In genomic region chr15:67543348-67543718, GRCh38 we compare ENCODE assay signal across 8 cellular contexts. TPM values are rescaled to one million over a fixed set of nuclear protein-coding genes. Genes with fewer than 3 reads are reported as not detected.
DNase-seq lines count a peak whose midpoint lies in the region; ATAC-seq, FAIRE-seq and TF ChIP-seq lines count a peak whose summit lies in the region.

No MANE protein-coding gene starts in this region.

- peaks cover 16% of the 10 kb centered on the region for H3K79me2 ChIP-seq in GM12878 (ENCODE audit: control insufficient read depth, insufficient read depth, low read length)

- 76% methylated on average over 7 of the region's 7 CpGs for WGBS in GM12878 (ENCODE audit: insufficient coverage, insufficient replicate concordance, low lambda C conversion rate, missing lambda C conversion rate)
- WGBS in stomach, 5 donors = 45 to 52% (median 50%) methylated on average over 7 of the region's 7 CpGs

- no peak for FAIRE-seq in GM12878 (lab: Jason Lieb, UNC)
- FAIRE-seq in kidney (lab: Jason Lieb, UNC) = no peak

- TF ChIP-seq RAD21 in GM12878 (IDR thresholded peaks at IDR 0.05; ENCODE audit: insufficient read depth, low read depth, low read length) = no peak

- no peaks in the 10 kb centered on the region for H3K36me3 Mint-ChIP-seq in activated naive CD4-positive, alpha-beta T cell treated with anti-CD3 and anti-CD28 coated beads, Interleukin-2, amount 50 U/mL, for 24 hours

- peak overlapping the region; percentile 97 for H3K4me3 Mint-ChIP-seq in activated naive CD4-positive, alpha-beta T cell treated with anti-CD3 and anti-CD28 coated beads, Interleukin-2, amount 50 U/mL, for 24 hours

- BruUV-seq in GM12878 (replicated peaks; lab: Mats Ljungman, UMichigan) = no TSS peak

- intact Hi-C loops in GM12878 (cut with micrococcal nuclease; ENCODE audit: unreplicated experiment) = no loop called here
- intact Hi-C loops in kidney (cut with DNase I) = no loop called here
- intact Hi-C loops in stomach (cut with DNase I; ENCODE audit: low total_unique reads) = no loop called here

- TF ChIP-seq EP300 in GM12878 (IDR thresholded peaks at IDR 0.05; ENCODE audit: borderline replicate concordance in 1 of 2, control insufficient read depth in 1 of 2, low read depth in 2 of 2, low read length in 2 of 2) = no peak
- no peak for TF ChIP-seq EP300 in stomach (IDR thresholded peaks at IDR 0.05)

- peak overlapping the region; percentile 90 for H3K27ac Mint-ChIP-seq in activated naive CD4-positive, alpha-beta T cell treated with anti-CD3 and anti-CD28 coated beads, Interleukin-2, amount 50 U/mL, for 24 hours

- H3K27ac ChIP-seq in GM12878 (ENCODE audit: control insufficient read depth, insufficient read depth) (peak overlapping the region; percentile 91), kidney (ENCODE audit: low read depth in 2 of 2, low read length in 2 of 2) (peak overlapping the region; percentile 45 to 77), stomach (peak overlapping the region in 4 of 5 donors; percentile 85 to 93 (median 88))

- no peak overlapping the region; the same call in 1 of the 2 replicates for H2AFZ ChIP-seq in GM12878 (ENCODE audit: control insufficient read depth, low read depth, low read length)

- H3K27me3 ChIP-seq in GM12878 (replicated peaks in 1 of 2; ENCODE audit: control insufficient read depth in 2 of 2, insufficient read depth in 2 of 2, low read length in 1 of 2) (no peaks in the 10 kb centered on the region), stomach (no peaks in the 10 kb centered on the region)

- TF ChIP-seq CTCF in GM12878 (IDR thresholded peaks at IDR 0.05 in 2 of 3, conservative IDR thresholded peaks at IDR 0.05 in 1 of 3; ENCODE audit: control insufficient read depth in 2 of 3, extremely low read depth in 1 of 3, insufficient read depth in 1 of 3, low read depth in 3 of 3, low read length in 3 of 3) (no peak), kidney (IDR thresholded peaks at IDR 0.05; ENCODE audit: borderline replicate concordance, extremely low read depth, insufficient read depth) (no peak), stomach (IDR thresholded peaks at IDR 0.05) (no peak)

- no peaks in the 10 kb centered on the region for H4K20me1 ChIP-seq in GM12878 (ENCODE audit: control insufficient read depth, insufficient read depth)

- ATAC-seq in GM12878 = peak; percentile 1; the same call in 2 of the 3 replicates
- no peak for ATAC-seq in GM21526 (IDR thresholded peaks at IDR 0.05; ENCODE audit: low FRiP score, unreplicated experiment)

- no peaks in the 10 kb centered on the region for H3K9me3 Mint-ChIP-seq in activated naive CD4-positive, alpha-beta T cell treated with anti-CD3 and anti-CD28 coated beads, Interleukin-2, amount 50 U/mL, for 24 hours

- no peaks in the 10 kb centered on the region for H3K9me3 ChIP-seq in GM12878 (replicated peaks; ENCODE audit: control insufficient read depth, insufficient read depth, low read length)
- no peaks in the 10 kb centered on the region for H3K9me3 ChIP-seq in kidney (ENCODE audit: control insufficient read depth in 1 of 2, low read length in 2 of 2)
- H3K9me3 ChIP-seq in stomach = no peaks in the 10 kb centered on the region

- no peak for DNase-seq in activated naive CD4-positive, alpha-beta T cell treated with Interleukin-2 at 50 U/mL for 16 hours
- no peak for DNase-seq in GM12878 (ENCODE audit: low read depth, low spot score)
- DNase-seq in kidney = peak; percentile 70
- no peak for DNase-seq in stomach
- no peak for DNase-seq in NCI-H1694 (lab: John Stamatoyannopoulos, UW)
- no peak for DNase-seq in activated gamma-delta T cell (lab: John Stamatoyannopoulos, UW)

- in situ Hi-C loops in GM12878 (cut with MboI) = loop anchor here (25.0 kb wide), 1 partner anchor 1269 kb away; the partner anchor contains the start of gene ANP32A

- RAD21 ChIA-PET in GM12878 (lab: Charles Lee; ENCODE audit: unreplicated experiment) = no interaction called here

- SMC1A ChIA-PET in GM12878 (lab: Charles Lee; ENCODE audit: uncharacterized antibody, unreplicated experiment) = interaction anchor here (1.0 kb wide), 1 partner anchor 21 kb away, joined by 4 read pairs; no protein-coding TSS in a partner anchor

- H3K9ac ChIP-seq in GM12878 (ENCODE audit: control insufficient read depth, insufficient read depth, low read length) (peak overlapping the region; percentile 94), kidney (ENCODE audit: low read length in 2 of 2) (peak overlapping the region; percentile 90 to 94)

- H3K36me3 ChIP-seq in GM12878 (ENCODE audit: control insufficient read depth in 2 of 2, insufficient read depth in 2 of 2, low read length in 1 of 2) (no peaks in the 10 kb centered on the region; a peak in 1 of 4 replicates), kidney (ENCODE audit: control insufficient read depth in 1 of 2, insufficient read depth in 2 of 2, low read length in 2 of 2) (peaks cover 0 to 3% of the 10 kb centered on the region in 2 donors), stomach (peaks cover 0 to 18% (median 13%) of the 10 kb centered on the region in 4 donors)

- CTCF ChIA-PET in GM12878 (lab: Yijun Ruan, JAX) = no interaction called here

- peaks cover 60% of the 10 kb centered on the region for H3K4me1 Mint-ChIP-seq in activated naive CD4-positive, alpha-beta T cell treated with anti-CD3 and anti-CD28 coated beads, Interleukin-2, amount 50 U/mL, for 24 hours

- peak overlapping the region; percentile 97 for H3K4me3 ChIP-seq in GM12878
- H3K4me3 ChIP-seq in kidney (ENCODE audit: low read length in 2 of 2) = peak overlapping the region; percentile 95 to 99
- H3K4me3 ChIP-seq in stomach = peak overlapping the region; percentile 73 to 93 (median 84)

- no peaks in the 10 kb centered on the region for H3K27me3 Mint-ChIP-seq in activated naive CD4-positive, alpha-beta T cell treated with anti-CD3 and anti-CD28 coated beads, Interleukin-2, amount 50 U/mL, for 24 hours

- TF ChIP-seq POLR2A in GM12878 (IDR thresholded peaks at IDR 0.05; ENCODE audit: low read depth, low read length) (no peak), stomach (IDR thresholded peaks at IDR 0.05) (no peak)

- H3K4me1 ChIP-seq in GM12878 (ENCODE audit: control insufficient read depth, insufficient read depth, low read length) (peaks cover 26% of the 10 kb centered on the region), kidney (ENCODE audit: control insufficient read depth in 1 of 2, insufficient read depth in 1 of 2, low read depth in 1 of 2, low read length in 2 of 2) (peaks cover 5 to 9% of the 10 kb centered on the region in 2 donors), stomach (peaks cover 15 to 39% (median 24%) of the 10 kb centered on the region in 4 donors)

- POLR2A ChIA-PET in GM12878 (lab: Charles Lee) = no interaction called here

- H3K4me2 ChIP-seq in GM12878 (ENCODE audit: control insufficient read depth, insufficient read depth) = peak overlapping the region; percentile 90

TF ChIP-seq in GM12878, 131 proteins besides CTCF, POLR2A, EP300 and RAD21 (continues in another document):
- TF ChIP-seq IRF4 (IDR thresholded peaks at IDR 0.05; ENCODE audit: low read depth, low read length) = no peak

RNA-seq across cellular contexts. Expression of gene MAP2K5, which starts 0.8 kb away (rescaled TPM):
- total RNA-seq in GM12878 (2013; cell fraction: nucleolus; rRNA removed) = 39.1 and 40.1 TPM in 2 replicates
- total RNA-seq in GM12878 (2014; rRNA removed) (5.9 and 6.3 TPM in 2 replicates), GM12878 (2014; rRNA removed; fragmentation: Illumina TruSeq; extraction: Trizol) (10.7 and 10.9 TPM in 2 replicates), GM12878 (2021) (19.3 and 19.4 TPM in 2 replicates), kidney (18.6 TPM), stomach (10 to 100 TPM in 4 of 5 donors, 1 to 10 TPM in 1; 1.8 to 94.6 (median 19.7) TPM)
- polyA plus RNA-seq in GM12878 (2011; ENCODE audit: low read depth) = 8.7 TPM
- polyA plus RNA-seq in GM12878 (2011; rRNA removed) (5.1 and 7.0 TPM in 2 replicates), GM12878 (2014; fragmentation: Illumina TruSeq; extraction: Trizol) (12.5 and 13.6 TPM in 2 replicates), GM12878 (2014; fragmentation: Nextera tagmentation; extraction: Ambion mirVana) (1 to 10 TPM; 1.3 to 2.0 TPM), GM12878 (2014; rRNA removed) (8.3 and 10.2 TPM in 2 replicates), GM12878 (2016; fragmentation: Nextera tagmentation; extraction: Ambion mirVana) (10 to 100 TPM; 14.6 to 16.6 TPM), kidney (ENCODE audit: insufficient read depth, low read depth, low replicate concordance) (14.1 TPM), stomach (10 to 100 TPM in 2 of 3 donors, 1 to 10 TPM in 1; 7.2 to 11.8 (median 10.4) TPM)
- 2.6 and 3.7 TPM in 2 replicates for polyA plus RNA-seq in GM12878 (2011; cell fraction: cytosol; rRNA removed)
- 16.5 and 22.6 TPM in 2 replicates for polyA plus RNA-seq in GM12878 (2011; cell fraction: nucleus; rRNA removed)
- 12.2 and 15.8 TPM in 2 replicates for polyA plus RNA-seq in GM12878 (2012)
- polyA minus RNA-seq in GM12878 (2011; rRNA and poly(A)+ RNA removed) = 14.6 and 16.8 TPM in 2 replicates
- polyA minus RNA-seq in GM12878 (2011; cell fraction: cytosol; rRNA and poly(A)+ RNA removed) = 3.1 and 5.3 TPM in 2 replicates
- polyA minus RNA-seq in GM12878 (2011; cell fraction: nucleus; rRNA and poly(A)+ RNA removed) = 30.6 and 61.8 TPM in 2 replicates

RNA-seq across cellular contexts. Expression of gene C15orf61, which starts 22.4 kb away (rescaled TPM):
- total RNA-seq in GM12878 (2013; cell fraction: nucleolus; rRNA removed) = 11.1 and 14.2 TPM in 2 replicates
- total RNA-seq in GM12878 (2014; rRNA removed) = 5.8 and 7.5 TPM in 2 replicates
- total RNA-seq in GM12878 (2014; rRNA removed; fragmentation: Illumina TruSeq; extraction: Trizol) = 2.3 and 3.4 TPM in 2 replicates
- 6.2 and 7.4 TPM in 2 replicates for total RNA-seq in GM12878 (2021)
- 0.39 TPM for polyA plus RNA-seq in GM12878 (2011; ENCODE audit: low read depth)
- 3.6 and 6.1 TPM in 2 replicates for polyA plus RNA-seq in GM12878 (2011; rRNA removed)
- polyA plus RNA-seq in GM12878 (2011; cell fraction: cytosol; rRNA removed) = 3.0 and 4.0 TPM in 2 replicates
- 5.3 and 6.0 TPM in 2 replicates for polyA plus RNA-seq in GM12878 (2011; cell fraction: nucleus; rRNA removed)
- 2.9 and 3.7 TPM in 2 replicates for polyA plus RNA-seq in GM12878 (2012)
- polyA plus RNA-seq in GM12878 (2014; fragmentation: Illumina TruSeq; extraction: Trizol) = 1.7 and 3.2 TPM in 2 replicates
- polyA plus RNA-seq in GM12878 (2014; fragmentation: Nextera tagmentation; extraction: Ambion mirVana) = 1 to 10 TPM; 1.4 to 4.5 TPM
- polyA plus RNA-seq in GM12878 (2014; rRNA removed) = 4.0 and 5.2 TPM in 2 replicates
- 1 to 10 TPM; 7.7 to 8.7 TPM for polyA plus RNA-seq in GM12878 (2016; fragmentation: Nextera tagmentation; extraction: Ambion mirVana)
- polyA minus RNA-seq in GM12878 (2011; rRNA and poly(A)+ RNA removed) = 3.5 and 3.6 TPM in 2 replicates
- 1.5 and 2.1 TPM in 2 replicates for polyA minus RNA-seq in GM12878 (2011; cell fraction: cytosol; rRNA and poly(A)+ RNA removed)
- polyA minus RNA-seq in GM12878 (2011; cell fraction: nucleus; rRNA and poly(A)+ RNA removed) = 13.2 and 28.5 TPM in 2 replicates
- 5.5 TPM for total RNA-seq in kidney
- 8.7 TPM for polyA plus RNA-seq in kidney (ENCODE audit: insufficient read depth, low read depth, low replicate concordance)
- 10 to 100 TPM in 1 of 5 donors, 1 to 10 TPM in 2, under 1 TPM in 2; 0.14 to 19.4 (median 1.3) TPM for total RNA-seq in stomach
- polyA plus RNA-seq in stomach = 1 to 10 TPM; 1.7 to 2.9 (median 2.5) TPM
